Comparison of ENCODE assay signal across 14 cellular contexts in the genomic region with DNA sequence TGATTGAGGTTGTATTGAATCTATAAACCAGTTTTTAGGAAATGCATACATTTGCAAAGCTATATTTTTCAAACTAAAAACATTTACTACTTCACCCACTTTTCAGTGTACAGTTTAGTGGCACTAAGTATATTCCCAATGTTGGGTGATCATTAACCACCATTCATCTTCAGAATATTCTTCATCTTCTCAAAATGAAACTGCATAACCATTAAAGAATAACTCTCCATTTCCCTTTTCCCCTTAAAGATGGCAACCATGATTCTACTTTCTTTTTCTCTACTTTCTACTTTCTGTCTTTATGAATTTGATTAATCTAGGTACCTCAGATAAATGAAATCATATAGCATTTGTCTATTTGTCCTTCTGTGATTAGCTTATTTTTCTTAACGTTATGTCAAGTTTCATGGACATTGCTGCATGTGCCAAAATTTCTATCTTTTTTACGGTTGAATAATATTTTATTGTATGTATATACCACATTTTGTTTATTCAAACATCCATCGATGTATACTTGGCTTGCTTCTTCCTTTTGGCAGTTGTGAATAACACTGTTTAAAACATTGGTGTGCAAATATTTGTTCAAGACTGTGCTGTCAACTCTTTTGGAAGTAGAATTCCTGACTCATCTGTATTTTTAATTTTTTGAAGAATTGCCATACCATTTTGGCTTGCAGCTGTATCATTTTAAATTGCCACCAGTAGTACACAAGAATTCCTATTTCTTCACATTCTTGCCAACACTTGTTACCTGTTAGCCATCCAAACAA.
A peak's percentile ranks its signal among the peaks of the same experiment; 100 is the strongest.
DNase-seq lines count a peak whose midpoint lies in the region; ATAC-seq and TF ChIP-seq lines count a peak whose summit lies in the region.
"Had no signal": no experiment of that assay in that cellular context is flagged by ENCODE, and none has a peak within 500 bp of the region (broad histone marks: within the 10 kb centered on the region; RNA-seq: fewer than 3 reads in every experiment).

No MANE protein-coding gene starts in this region.

- POLR2A ChIA-PET in PC-3 (lab: Charles Lee; ENCODE audit: unreplicated experiment), result no interaction called here

- no peak overlapping the region for H2AFZ ChIP-seq in PC-3 (ENCODE audit: low read length)
- H2AFZ ChIP-seq: GM23338 had no signal

- no peaks in the 10 kb centered on the region for H3K36me3 ChIP-seq in PC-3 (ENCODE audit: low read depth, low read length)

- BruUV-seq in PC-3 (replicated peaks; lab: Mats Ljungman, UMichigan), result no TSS peak

- no peaks in the 10 kb centered on the region for H3K9me3 ChIP-seq in PC-3 (ENCODE audit: low read length)

- no peaks in the 10 kb centered on the region for H3K4me1 ChIP-seq in PC-3 (ENCODE audit: insufficient read depth, low read length)

- no peak for TF ChIP-seq CTCF in PC-3 (conservative IDR thresholded peaks at IDR 0.05; ENCODE audit: low read depth, low read length)
- TF ChIP-seq CTCF in GM13977 (IDR thresholded peaks at IDR 0.05; ENCODE audit: extremely low read depth, insufficient read depth, missing control alignments), result no peak
- no peak for TF ChIP-seq CTCF in GM10266 (IDR thresholded peaks at IDR 0.05; ENCODE audit: control insufficient read depth, insufficient read depth, low read depth, missing control alignments)

- no peaks in the 10 kb centered on the region for H4K20me1 ChIP-seq in PC-3 (ENCODE audit: low read length)

- intact Hi-C loops in PC-3 (cut with micrococcal nuclease), result no loop called here

- H3K27me3 ChIP-seq in PC-3 (ENCODE audit: low read length), result no peaks in the 10 kb centered on the region

- no peak overlapping the region for H3K4me2 ChIP-seq in PC-3 (ENCODE audit: low read length)
- H3K4me2 ChIP-seq: GM23338 had no signal

- no peak overlapping the region for H3K4me3 ChIP-seq in PC-3 (ENCODE audit: low read length)
- H3K4me3 ChIP-seq: GM23338 had no signal

- no peak overlapping the region for H3K9ac ChIP-seq in PC-3 (ENCODE audit: low read length)

- H3F3A ChIP-seq in PC-3 (ENCODE audit: low read length, unreplicated experiment), result no peaks in the 10 kb centered on the region

- CTCF ChIA-PET in PC-3 (lab: Charles Lee), result no interaction called here

- ATAC-seq in GM18909 (IDR thresholded peaks at IDR 0.05; ENCODE audit: poor library complexity, unreplicated experiment) (peak; percentile 71), GM21390 (IDR thresholded peaks at IDR 0.05; ENCODE audit: unreplicated experiment) (peak; percentile 54), HG03097 (IDR thresholded peaks at IDR 0.05; ENCODE audit: low FRiP score, unreplicated experiment) (peak; percentile 89), PC-3 (no peak), GM21717 (IDR thresholded peaks at IDR 0.05; ENCODE audit: unreplicated experiment) (no peak)
- ATAC-seq: GM23338, HCT116, T-helper 17 cell had no signal

- no peak overlapping the region for H3K27ac ChIP-seq in PC-3 (ENCODE audit: low read length)
- H3K27ac ChIP-seq: RWPE1 had no signal

- no peaks in the 10 kb centered on the region for H3K79me2 ChIP-seq in PC-3 (ENCODE audit: low read length)

- peak; percentile 34 for DNase-seq in PC-3
- no peak for DNase-seq in GM13977 (ENCODE audit: low spot score)
- no peak for DNase-seq in GM10266 (ENCODE audit: extremely low spot score)
- DNase-seq: CD4-positive, alpha-beta T cell; NCI-H1417 treated with DMSO at 0.1 percent for 48 hours; NCI-H1930; T-helper 17 cell had no signal

- no peaks in the 10 kb centered on the region for H3K9me2 ChIP-seq in PC-3 (replicated peaks; ENCODE audit: low read length)

- in situ Hi-C loops in GM13977 (cut with MboI; ENCODE audit: low pct_unique_long_range_greater_than_20kb, low sequenced_read_pairs, unreplicated experiment), result no loop called here

Comparison
In these comparisons a context has a peak if more than half of its experiments do, and no peak if none do; other contexts are left out.
1. ATAC-seq: peak in GM18909 (single experiment), GM21390 (single experiment) and HG03097 (single experiment); none in PC-3 (single experiment) and GM21717 (single experiment).